ENCODE assay signal across 2 cellular contexts in the genomic region with DNA sequence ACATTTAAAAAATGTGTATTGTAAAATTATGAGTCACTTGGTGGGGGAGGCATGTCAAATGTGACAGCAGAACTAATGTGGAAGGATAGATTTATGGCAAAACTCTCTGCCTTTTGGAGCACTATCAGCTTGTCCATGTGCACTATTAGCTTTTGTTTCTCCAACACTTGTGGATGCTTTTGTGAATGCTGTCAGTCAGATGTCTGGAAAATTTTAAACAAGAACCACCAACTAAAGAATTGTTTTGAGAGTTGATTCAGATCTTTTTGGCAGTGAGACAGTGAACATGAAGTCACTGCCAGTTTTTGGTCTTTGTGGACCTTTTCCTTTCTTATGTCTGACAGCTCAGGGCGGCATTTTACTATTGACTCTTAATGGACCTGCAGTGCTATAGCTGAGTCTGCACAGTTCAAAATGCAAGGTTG.
TF ChIP-seq lines count a peak whose summit lies in the region.

No MANE protein-coding gene starts in this region.

TF ChIP-seq in HEK293T, 16 proteins besides CTCF, POLR2A, EP300 and RAD21 (continued from another document):
- 0 out of 2 replicates have a peak, but pooled peaks have one; percentile 19 for TF ChIP-seq PKNOX1 (IDR thresholded peaks at IDR 0.05)
TF ChIP-seq in HEK293T: peak in this region for 1.

TF ChIP-seq in SK-N-SH treated with all-trans-retinoic acid at 6 μM for 48 hours, 23 proteins besides CTCF, POLR2A, EP300 and RAD21 (continued from another document):
- TF ChIP-seq, protein P1, sequence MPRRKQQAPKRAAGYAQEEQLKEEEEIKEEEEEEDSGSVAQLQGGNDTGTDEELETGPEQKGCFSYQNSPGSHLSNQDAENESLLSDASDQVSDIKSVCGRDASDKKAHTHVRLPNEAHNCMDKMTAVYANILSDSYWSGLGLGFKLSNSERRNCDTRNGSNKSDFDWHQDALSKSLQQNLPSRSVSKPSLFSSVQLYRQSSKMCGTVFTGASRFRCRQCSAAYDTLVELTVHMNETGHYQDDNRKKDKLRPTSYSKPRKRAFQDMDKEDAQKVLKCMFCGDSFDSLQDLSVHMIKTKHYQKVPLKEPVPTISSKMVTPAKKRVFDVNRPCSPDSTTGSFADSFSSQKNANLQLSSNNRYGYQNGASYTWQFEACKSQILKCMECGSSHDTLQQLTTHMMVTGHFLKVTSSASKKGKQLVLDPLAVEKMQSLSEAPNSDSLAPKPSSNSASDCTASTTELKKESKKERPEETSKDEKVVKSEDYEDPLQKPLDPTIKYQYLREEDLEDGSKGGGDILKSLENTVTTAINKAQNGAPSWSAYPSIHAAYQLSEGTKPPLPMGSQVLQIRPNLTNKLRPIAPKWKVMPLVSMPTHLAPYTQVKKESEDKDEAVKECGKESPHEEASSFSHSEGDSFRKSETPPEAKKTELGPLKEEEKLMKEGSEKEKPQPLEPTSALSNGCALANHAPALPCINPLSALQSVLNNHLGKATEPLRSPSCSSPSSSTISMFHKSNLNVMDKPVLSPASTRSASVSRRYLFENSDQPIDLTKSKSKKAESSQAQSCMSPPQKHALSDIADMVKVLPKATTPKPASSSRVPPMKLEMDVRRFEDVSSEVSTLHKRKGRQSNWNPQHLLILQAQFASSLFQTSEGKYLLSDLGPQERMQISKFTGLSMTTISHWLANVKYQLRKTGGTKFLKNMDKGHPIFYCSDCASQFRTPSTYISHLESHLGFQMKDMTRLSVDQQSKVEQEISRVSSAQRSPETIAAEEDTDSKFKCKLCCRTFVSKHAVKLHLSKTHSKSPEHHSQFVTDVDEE (CRISPR knock-in tag; IDR thresholded peaks at IDR 0.05): no peak
- TF ChIP-seq, protein P2, sequence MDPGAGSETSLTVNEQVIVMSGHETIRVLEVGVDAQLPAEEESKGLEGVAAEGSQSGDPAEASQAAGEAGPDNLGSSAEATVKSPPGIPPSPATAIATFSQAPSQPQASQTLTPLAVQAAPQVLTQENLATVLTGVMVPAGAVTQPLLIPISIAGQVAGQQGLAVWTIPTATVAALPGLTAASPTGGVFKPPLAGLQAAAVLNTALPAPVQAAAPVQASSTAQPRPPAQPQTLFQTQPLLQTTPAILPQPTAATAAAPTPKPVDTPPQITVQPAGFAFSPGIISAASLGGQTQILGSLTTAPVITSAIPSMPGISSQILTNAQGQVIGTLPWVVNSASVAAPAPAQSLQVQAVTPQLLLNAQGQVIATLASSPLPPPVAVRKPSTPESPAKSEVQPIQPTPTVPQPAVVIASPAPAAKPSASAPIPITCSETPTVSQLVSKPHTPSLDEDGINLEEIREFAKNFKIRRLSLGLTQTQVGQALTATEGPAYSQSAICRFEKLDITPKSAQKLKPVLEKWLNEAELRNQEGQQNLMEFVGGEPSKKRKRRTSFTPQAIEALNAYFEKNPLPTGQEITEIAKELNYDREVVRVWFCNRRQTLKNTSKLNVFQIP (CRISPR knock-in tag; IDR thresholded peaks at IDR 0.05; ENCODE audit: borderline replicate concordance, low read depth): no peak
- TF ChIP-seq ZNF70 (CRISPR knock-in tag; IDR thresholded peaks at IDR 0.05) (no peak), BACH2 (CRISPR knock-in tag; IDR thresholded peaks at IDR 0.05; ENCODE audit: borderline replicate concordance) (no peak), ZFP3 (CRISPR knock-in tag; IDR thresholded peaks at IDR 0.05) (no peak), PPARA (CRISPR knock-in tag; IDR thresholded peaks at IDR 0.05; ENCODE audit: borderline replicate concordance) (no peak), OSR1 (CRISPR knock-in tag; IDR thresholded peaks at IDR 0.05) (no peak), ESRRG (CRISPR knock-in tag; IDR thresholded peaks at IDR 0.05) (no peak)
- TF ChIP-seq, protein P3, sequence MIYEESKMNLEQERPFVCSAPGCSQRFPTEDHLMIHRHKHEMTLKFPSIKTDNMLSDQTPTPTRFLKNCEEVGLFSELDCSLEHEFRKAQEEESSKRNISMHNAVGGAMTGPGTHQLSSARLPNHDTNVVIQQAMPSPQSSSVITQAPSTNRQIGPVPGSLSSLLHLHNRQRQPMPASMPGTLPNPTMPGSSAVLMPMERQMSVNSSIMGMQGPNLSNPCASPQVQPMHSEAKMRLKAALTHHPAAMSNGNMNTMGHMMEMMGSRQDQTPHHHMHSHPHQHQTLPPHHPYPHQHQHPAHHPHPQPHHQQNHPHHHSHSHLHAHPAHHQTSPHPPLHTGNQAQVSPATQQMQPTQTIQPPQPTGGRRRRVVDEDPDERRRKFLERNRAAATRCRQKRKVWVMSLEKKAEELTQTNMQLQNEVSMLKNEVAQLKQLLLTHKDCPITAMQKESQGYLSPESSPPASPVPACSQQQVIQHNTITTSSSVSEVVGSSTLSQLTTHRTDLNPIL (CRISPR knock-in tag; IDR thresholded peaks at IDR 0.05; ENCODE audit: low read depth): no peak
